ENCODE assay signal across 3 cellular contexts in the genomic region with DNA sequence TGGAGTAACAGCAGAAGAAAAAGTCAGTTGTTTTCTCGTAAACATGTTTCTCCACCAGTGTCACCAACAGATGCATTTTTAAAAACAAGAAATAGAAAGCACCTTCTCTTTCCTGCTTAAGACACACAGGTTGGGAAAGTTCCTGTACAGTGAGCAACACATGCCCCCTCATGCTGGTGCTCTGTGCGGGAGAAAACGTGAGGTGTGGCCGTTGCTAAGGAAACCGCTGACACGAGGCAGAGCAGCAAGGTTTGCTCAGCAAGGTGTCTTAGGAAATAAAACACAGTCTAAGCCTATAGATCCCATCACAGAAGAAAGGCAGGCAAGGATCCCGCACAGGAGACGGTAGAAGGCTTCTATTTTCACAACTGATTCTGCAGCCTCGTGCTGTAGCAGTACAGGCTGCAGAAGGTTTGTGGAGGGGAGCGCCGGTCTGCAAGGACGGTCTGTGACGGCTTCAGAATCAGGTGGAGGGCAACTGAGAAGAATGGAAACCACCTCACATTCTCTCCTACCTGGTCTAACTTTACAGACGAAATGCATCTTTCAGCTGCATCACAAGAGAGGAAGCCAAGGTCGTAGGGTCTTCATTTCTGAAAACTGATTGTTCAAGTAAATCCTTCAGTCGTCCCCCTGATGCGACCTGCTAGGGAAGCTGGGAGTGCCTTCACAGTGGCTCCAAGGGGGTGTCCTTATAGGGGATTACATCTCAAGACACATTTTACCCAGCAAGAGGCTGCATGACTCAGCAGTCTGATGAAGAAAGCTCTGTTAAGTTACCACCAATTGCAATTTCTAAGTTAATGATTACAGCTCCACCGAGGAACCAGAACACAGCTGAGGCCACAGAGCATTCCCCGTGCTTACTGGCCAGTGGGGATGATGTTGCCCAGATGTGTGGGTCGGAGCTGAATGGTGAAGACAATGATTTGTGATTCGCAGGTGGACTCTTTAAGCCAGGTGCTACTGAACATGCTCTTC.
TF ChIP-seq lines count a peak whose summit lies in the region.

No MANE protein-coding gene starts in this region.

TF ChIP-seq in A549, 52 proteins besides CTCF, POLR2A, EP300 and RAD21 (continued from another document and continues in another):
- TF ChIP-seq, protein P1, sequence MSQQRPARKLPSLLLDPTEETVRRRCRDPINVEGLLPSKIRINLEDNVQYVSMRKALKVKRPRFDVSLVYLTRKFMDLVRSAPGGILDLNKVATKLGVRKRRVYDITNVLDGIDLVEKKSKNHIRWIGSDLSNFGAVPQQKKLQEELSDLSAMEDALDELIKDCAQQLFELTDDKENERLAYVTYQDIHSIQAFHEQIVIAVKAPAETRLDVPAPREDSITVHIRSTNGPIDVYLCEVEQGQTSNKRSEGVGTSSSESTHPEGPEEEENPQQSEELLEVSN (IDR thresholded peaks at IDR 0.05; ENCODE audit: borderline replicate concordance, low read depth) = peak; percentile 38; the same call in 1 of the 2 replicates
- TF ChIP-seq SREBF2 (IDR thresholded peaks at IDR 0.05) = no peak
- 0 out of 2 replicates have a peak, but pooled peaks have one; percentile 39 for TF ChIP-seq BHLHE40 (IDR thresholded peaks at IDR 0.05; ENCODE audit: low read depth, low read length)
- TF ChIP-seq HEYL (CRISPR knock-in tag; IDR thresholded peaks at IDR 0.05) = no peak
- peak; percentile 97 for TF ChIP-seq NFE2L2 (conservative IDR thresholded peaks at IDR 0.05; ENCODE audit: low read length)
- TF ChIP-seq MAZ (IDR thresholded peaks at IDR 0.05; ENCODE audit: borderline replicate concordance, low read depth, low read length) = no peak
- no peak for TF ChIP-seq KDM1A (IDR thresholded peaks at IDR 0.05; ENCODE audit: low read depth)
- 0 out of 2 replicates have a peak, but pooled peaks have one; percentile 52 for TF ChIP-seq NPAS2 (CRISPR knock-in tag; IDR thresholded peaks at IDR 0.05; ENCODE audit: borderline replicate concordance)
- TF ChIP-seq, protein P2, sequence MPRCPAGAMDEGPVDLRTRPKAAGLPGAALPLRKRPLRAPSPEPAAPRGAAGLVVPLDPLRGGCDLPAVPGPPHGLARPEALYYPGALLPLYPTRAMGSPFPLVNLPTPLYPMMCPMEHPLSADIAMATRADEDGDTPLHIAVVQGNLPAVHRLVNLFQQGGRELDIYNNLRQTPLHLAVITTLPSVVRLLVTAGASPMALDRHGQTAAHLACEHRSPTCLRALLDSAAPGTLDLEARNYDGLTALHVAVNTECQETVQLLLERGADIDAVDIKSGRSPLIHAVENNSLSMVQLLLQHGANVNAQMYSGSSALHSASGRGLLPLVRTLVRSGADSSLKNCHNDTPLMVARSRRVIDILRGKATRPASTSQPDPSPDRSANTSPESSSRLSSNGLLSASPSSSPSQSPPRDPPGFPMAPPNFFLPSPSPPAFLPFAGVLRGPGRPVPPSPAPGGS (IDR thresholded peaks at IDR 0.05) = peak; percentile 39; the same call in 1 of the 3 replicates
- TF ChIP-seq RARB (CRISPR knock-in tag; IDR thresholded peaks at IDR 0.05) = no peak
- no peak for TF ChIP-seq ZC3H11A (IDR thresholded peaks at IDR 0.05)
- TF ChIP-seq PHF8 (IDR thresholded peaks at IDR 0.05; ENCODE audit: borderline replicate concordance, low read depth) = no peak
- no peak for TF ChIP-seq CBX8 (IDR thresholded peaks at IDR 0.05)
- TF ChIP-seq, protein P3, sequence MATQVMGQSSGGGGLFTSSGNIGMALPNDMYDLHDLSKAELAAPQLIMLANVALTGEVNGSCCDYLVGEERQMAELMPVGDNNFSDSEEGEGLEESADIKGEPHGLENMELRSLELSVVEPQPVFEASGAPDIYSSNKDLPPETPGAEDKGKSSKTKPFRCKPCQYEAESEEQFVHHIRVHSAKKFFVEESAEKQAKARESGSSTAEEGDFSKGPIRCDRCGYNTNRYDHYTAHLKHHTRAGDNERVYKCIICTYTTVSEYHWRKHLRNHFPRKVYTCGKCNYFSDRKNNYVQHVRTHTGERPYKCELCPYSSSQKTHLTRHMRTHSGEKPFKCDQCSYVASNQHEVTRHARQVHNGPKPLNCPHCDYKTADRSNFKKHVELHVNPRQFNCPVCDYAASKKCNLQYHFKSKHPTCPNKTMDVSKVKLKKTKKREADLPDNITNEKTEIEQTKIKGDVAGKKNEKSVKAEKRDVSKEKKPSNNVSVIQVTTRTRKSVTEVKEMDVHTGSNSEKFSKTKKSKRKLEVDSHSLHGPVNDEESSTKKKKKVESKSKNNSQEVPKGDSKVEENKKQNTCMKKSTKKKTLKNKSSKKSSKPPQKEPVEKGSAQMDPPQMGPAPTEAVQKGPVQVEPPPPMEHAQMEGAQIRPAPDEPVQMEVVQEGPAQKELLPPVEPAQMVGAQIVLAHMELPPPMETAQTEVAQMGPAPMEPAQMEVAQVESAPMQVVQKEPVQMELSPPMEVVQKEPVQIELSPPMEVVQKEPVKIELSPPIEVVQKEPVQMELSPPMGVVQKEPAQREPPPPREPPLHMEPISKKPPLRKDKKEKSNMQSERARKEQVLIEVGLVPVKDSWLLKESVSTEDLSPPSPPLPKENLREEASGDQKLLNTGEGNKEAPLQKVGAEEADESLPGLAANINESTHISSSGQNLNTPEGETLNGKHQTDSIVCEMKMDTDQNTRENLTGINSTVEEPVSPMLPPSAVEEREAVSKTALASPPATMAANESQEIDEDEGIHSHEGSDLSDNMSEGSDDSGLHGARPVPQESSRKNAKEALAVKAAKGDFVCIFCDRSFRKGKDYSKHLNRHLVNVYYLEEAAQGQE (IDR thresholded peaks at IDR 0.05) = no peak
- peak; percentile 99 for TF ChIP-seq MAFK (IDR thresholded peaks at IDR 0.05; ENCODE audit: partially characterized antibody)
- no peak for TF ChIP-seq NR3C1 (IDR thresholded peaks at IDR 0.05)

TF ChIP-seq in HEK293, 187 proteins besides CTCF, POLR2A, EP300 and RAD21 (continued from another document):
- TF ChIP-seq, protein P4, sequence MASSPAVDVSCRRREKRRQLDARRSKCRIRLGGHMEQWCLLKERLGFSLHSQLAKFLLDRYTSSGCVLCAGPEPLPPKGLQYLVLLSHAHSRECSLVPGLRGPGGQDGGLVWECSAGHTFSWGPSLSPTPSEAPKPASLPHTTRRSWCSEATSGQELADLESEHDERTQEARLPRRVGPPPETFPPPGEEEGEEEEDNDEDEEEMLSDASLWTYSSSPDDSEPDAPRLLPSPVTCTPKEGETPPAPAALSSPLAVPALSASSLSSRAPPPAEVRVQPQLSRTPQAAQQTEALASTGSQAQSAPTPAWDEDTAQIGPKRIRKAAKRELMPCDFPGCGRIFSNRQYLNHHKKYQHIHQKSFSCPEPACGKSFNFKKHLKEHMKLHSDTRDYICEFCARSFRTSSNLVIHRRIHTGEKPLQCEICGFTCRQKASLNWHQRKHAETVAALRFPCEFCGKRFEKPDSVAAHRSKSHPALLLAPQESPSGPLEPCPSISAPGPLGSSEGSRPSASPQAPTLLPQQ (tag by site-specific recombination; IDR thresholded peaks at IDR 0.05) = no peak
- TF ChIP-seq ZNF175 (tag by site-specific recombination; IDR thresholded peaks at IDR 0.05) (no peak), REPIN1 (tag by site-specific recombination; IDR thresholded peaks at IDR 0.05; ENCODE audit: low read depth) (no peak), ZNF223 (tag by site-specific recombination; IDR thresholded peaks at IDR 0.05) (no peak), PRDM1 (tag by site-specific recombination; IDR thresholded peaks at IDR 0.05) (0 out of 2 replicates have a peak, but pooled peaks have one; percentile 34), ZBTB1 (tag by site-specific recombination; IDR thresholded peaks at IDR 0.05) (no peak), MYNN (tag by site-specific recombination; IDR thresholded peaks at IDR 0.05; ENCODE audit: borderline replicate concordance) (no peak), KLF1 (tag by site-specific recombination; IDR thresholded peaks at IDR 0.05) (no peak), BCL11B (tag by site-specific recombination; IDR thresholded peaks at IDR 0.05; ENCODE audit: low read depth) (no peak), ZNF24 (tag by site-specific recombination; IDR thresholded peaks at IDR 0.05) (no peak), ZNF654 (tag by site-specific recombination; IDR thresholded peaks at IDR 0.05; ENCODE audit: low read depth) (no peak), SCRT2 (tag by site-specific recombination; IDR thresholded peaks at IDR 0.05) (0 out of 2 replicates have a peak, but pooled peaks have one; percentile 45), MEIS1 (CRISPR knock-in tag; IDR thresholded peaks at IDR 0.05; ENCODE audit: borderline replicate concordance) (no peak)
- TF ChIP-seq, protein P5, sequence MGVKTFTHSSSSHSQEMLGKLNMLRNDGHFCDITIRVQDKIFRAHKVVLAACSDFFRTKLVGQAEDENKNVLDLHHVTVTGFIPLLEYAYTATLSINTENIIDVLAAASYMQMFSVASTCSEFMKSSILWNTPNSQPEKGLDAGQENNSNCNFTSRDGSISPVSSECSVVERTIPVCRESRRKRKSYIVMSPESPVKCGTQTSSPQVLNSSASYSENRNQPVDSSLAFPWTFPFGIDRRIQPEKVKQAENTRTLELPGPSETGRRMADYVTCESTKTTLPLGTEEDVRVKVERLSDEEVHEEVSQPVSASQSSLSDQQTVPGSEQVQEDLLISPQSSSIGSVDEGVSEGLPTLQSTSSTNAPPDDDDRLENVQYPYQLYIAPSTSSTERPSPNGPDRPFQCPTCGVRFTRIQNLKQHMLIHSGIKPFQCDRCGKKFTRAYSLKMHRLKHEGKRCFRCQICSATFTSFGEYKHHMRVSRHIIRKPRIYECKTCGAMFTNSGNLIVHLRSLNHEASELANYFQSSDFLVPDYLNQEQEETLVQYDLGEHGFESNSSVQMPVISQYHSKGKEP (tag by site-specific recombination; IDR thresholded peaks at IDR 0.05) = no peak

TF ChIP-seq in liver, 16 proteins besides CTCF, POLR2A, EP300 and RAD21 (continued from another document):
- TF ChIP-seq, protein P6, sequence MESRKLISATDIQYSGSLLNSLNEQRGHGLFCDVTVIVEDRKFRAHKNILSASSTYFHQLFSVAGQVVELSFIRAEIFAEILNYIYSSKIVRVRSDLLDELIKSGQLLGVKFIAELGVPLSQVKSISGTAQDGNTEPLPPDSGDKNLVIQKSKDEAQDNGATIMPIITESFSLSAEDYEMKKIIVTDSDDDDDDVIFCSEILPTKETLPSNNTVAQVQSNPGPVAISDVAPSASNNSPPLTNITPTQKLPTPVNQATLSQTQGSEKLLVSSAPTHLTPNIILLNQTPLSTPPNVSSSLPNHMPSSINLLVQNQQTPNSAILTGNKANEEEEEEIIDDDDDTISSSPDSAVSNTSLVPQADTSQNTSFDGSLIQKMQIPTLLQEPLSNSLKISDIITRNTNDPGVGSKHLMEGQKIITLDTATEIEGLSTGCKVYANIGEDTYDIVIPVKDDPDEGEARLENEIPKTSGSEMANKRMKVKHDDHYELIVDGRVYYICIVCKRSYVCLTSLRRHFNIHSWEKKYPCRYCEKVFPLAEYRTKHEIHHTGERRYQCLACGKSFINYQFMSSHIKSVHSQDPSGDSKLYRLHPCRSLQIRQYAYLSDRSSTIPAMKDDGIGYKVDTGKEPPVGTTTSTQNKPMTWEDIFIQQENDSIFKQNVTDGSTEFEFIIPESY (IDR thresholded peaks at IDR 0.05) = peak; percentile 25
- TF ChIP-seq FOXA2 (IDR thresholded peaks at IDR 0.05) (no peak), HNF4A (conservative IDR thresholded peaks at IDR 0.05) (peak; percentile 14 to 44), FOXA1 (IDR thresholded peaks at IDR 0.05) (no peak), GABPA (IDR thresholded peaks at IDR 0.05 in 1 of 2, conservative IDR thresholded peaks at IDR 0.05 in 1 of 2) (no peak), SP1 (IDR thresholded peaks at IDR 0.05) (peak; percentile 19), HNF4G (IDR thresholded peaks at IDR 0.05) (no peak), TAF1 (conservative IDR thresholded peaks at IDR 0.05) (no peak), EGR1 (IDR thresholded peaks at IDR 0.05; ENCODE audit: low read depth in 2 of 2) (no peak), JUND (IDR thresholded peaks at IDR 0.05) (peak; percentile 10 to 25), NR2F2 (IDR thresholded peaks at IDR 0.05) (no peak), YY1 (IDR thresholded peaks at IDR 0.05) (peak; percentile 46)
- TF ChIP-seq, protein P7, sequence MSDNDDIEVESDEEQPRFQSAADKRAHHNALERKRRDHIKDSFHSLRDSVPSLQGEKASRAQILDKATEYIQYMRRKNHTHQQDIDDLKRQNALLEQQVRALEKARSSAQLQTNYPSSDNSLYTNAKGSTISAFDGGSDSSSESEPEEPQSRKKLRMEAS (IDR thresholded peaks at IDR 0.05) = no peak
- TF ChIP-seq, protein P8, sequence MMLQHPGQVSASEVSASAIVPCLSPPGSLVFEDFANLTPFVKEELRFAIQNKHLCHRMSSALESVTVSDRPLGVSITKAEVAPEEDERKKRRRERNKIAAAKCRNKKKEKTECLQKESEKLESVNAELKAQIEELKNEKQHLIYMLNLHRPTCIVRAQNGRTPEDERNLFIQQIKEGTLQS (IDR thresholded peaks at IDR 0.05) = no peak
